Comparison of ENCODE assay signal across 11 cellular contexts in genomic region chr20:23224806-23225205, GRCh38.
"Had no signal": no experiment of that assay in that cellular context is flagged by ENCODE, and none has a peak within 500 bp of the region (broad histone marks: within the 10 kb centered on the region; RNA-seq: fewer than 3 reads in every experiment).

No MANE protein-coding gene starts in this region.

- H3K27ac Mint-ChIP-seq: activated CD4-positive, alpha-beta memory T cell treated with anti-CD3 and anti-CD28 coated beads for 36 hours had no signal

- H3K4me3 Mint-ChIP-seq: activated CD4-positive, alpha-beta memory T cell treated with anti-CD3 and anti-CD28 coated beads for 36 hours; neural crest cell had no signal

- H3K36me3 Mint-ChIP-seq: activated CD4-positive, alpha-beta memory T cell treated with anti-CD3 and anti-CD28 coated beads for 36 hours had no signal

- H3K9me3 ChIP-seq: colonic mucosa, ovary had no signal

- H3K4me1 ChIP-seq: colonic mucosa had no signal

- H3K4me1 Mint-ChIP-seq: neural crest cell had no signal

- DNase-seq: activated CD4-positive, alpha-beta memory T cell treated with anti-CD3 and anti-CD28 coated beads for 36 hours; activated naive CD4-positive, alpha-beta T cell; activated T-cell treated with anti-CD3 and anti-CD28 coated beads, Interleukin-2, amount 50 U/mL, for 48 hours; effector CD4-positive, alpha-beta T cell; kidney had no signal

- H3K9me3 Mint-ChIP-seq: neural crest cell had no signal

- H3K27ac ChIP-seq: colonic mucosa, gastroesophageal sphincter, left ventricle myocardium inferior, ovary, skin epidermis had no signal

- H3K4me3 ChIP-seq: colonic mucosa, gastroesophageal sphincter, left ventricle myocardium inferior, ovary, skin epidermis had no signal

- H3K36me3 ChIP-seq: colonic mucosa, gastroesophageal sphincter, left ventricle myocardium inferior, ovary had no signal

- H3K27me3 ChIP-seq: colonic mucosa, gastroesophageal sphincter, ovary had no signal
